1 cellular context compared by ENCODE assay signal in the genomic region with DNA sequence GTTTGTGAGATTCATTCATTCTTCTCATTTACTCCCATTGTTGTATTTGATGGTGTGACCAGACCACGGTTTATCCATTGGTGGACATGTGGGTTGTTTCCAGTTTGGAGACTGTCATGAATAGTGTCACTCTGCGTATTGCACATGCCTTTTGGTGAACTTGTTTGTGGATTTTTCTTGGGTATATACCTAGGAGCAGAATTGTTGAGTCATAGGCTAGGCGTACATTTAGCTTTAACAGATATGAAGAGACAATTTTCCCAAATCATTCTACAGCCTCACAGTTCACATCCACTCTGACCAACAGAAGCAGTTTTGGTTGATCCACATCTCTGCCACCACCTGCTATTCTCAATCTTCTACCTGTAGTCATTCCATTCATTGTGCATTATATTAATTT.
TF ChIP-seq lines count a peak whose summit lies in the region.

No MANE protein-coding gene starts in this region.

TF ChIP-seq in HepG2, 621 proteins besides CTCF, POLR2A, EP300 and RAD21 (continued from another document):
- TF ChIP-seq, protein P1, sequence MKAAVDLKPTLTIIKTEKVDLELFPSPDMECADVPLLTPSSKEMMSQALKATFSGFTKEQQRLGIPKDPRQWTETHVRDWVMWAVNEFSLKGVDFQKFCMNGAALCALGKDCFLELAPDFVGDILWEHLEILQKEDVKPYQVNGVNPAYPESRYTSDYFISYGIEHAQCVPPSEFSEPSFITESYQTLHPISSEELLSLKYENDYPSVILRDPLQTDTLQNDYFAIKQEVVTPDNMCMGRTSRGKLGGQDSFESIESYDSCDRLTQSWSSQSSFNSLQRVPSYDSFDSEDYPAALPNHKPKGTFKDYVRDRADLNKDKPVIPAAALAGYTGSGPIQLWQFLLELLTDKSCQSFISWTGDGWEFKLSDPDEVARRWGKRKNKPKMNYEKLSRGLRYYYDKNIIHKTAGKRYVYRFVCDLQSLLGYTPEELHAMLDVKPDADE (CRISPR knock-in tag; IDR thresholded peaks at IDR 0.05) = no peak
- TF ChIP-seq CENPT (CRISPR knock-in tag; IDR thresholded peaks at IDR 0.05; ENCODE audit: low read depth) (no peak), AHR (CRISPR knock-in tag; IDR thresholded peaks at IDR 0.05) (no peak), GATA4 (IDR thresholded peaks at IDR 0.05; ENCODE audit: borderline replicate concordance, low read depth) (no peak), BHLHE40 (IDR thresholded peaks at IDR 0.05; ENCODE audit: low read length) (no peak), ZBTB1 (CRISPR knock-in tag; IDR thresholded peaks at IDR 0.05; ENCODE audit: borderline replicate concordance) (no peak), ZFP37 (CRISPR knock-in tag; IDR thresholded peaks at IDR 0.05; ENCODE audit: borderline replicate concordance) (no peak), PHF21A (CRISPR knock-in tag; IDR thresholded peaks at IDR 0.05) (no peak)
- TF ChIP-seq, protein P2, sequence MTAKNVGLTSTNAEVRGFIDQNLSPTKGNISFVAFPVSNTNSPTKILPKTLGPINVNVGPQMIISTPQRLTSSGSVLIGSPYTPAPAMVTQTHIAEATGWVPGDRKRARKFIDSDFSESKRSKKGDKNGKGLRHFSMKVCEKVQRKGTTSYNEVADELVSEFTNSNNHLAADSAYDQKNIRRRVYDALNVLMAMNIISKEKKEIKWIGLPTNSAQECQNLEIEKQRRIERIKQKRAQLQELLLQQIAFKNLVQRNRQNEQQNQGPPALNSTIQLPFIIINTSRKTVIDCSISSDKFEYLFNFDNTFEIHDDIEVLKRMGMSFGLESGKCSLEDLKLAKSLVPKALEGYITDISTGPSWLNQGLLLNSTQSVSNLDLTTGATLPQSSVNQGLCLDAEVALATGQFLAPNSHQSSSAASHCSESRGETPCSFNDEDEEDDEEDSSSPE (CRISPR knock-in tag; IDR thresholded peaks at IDR 0.05) = no peak
- TF ChIP-seq, protein P3, sequence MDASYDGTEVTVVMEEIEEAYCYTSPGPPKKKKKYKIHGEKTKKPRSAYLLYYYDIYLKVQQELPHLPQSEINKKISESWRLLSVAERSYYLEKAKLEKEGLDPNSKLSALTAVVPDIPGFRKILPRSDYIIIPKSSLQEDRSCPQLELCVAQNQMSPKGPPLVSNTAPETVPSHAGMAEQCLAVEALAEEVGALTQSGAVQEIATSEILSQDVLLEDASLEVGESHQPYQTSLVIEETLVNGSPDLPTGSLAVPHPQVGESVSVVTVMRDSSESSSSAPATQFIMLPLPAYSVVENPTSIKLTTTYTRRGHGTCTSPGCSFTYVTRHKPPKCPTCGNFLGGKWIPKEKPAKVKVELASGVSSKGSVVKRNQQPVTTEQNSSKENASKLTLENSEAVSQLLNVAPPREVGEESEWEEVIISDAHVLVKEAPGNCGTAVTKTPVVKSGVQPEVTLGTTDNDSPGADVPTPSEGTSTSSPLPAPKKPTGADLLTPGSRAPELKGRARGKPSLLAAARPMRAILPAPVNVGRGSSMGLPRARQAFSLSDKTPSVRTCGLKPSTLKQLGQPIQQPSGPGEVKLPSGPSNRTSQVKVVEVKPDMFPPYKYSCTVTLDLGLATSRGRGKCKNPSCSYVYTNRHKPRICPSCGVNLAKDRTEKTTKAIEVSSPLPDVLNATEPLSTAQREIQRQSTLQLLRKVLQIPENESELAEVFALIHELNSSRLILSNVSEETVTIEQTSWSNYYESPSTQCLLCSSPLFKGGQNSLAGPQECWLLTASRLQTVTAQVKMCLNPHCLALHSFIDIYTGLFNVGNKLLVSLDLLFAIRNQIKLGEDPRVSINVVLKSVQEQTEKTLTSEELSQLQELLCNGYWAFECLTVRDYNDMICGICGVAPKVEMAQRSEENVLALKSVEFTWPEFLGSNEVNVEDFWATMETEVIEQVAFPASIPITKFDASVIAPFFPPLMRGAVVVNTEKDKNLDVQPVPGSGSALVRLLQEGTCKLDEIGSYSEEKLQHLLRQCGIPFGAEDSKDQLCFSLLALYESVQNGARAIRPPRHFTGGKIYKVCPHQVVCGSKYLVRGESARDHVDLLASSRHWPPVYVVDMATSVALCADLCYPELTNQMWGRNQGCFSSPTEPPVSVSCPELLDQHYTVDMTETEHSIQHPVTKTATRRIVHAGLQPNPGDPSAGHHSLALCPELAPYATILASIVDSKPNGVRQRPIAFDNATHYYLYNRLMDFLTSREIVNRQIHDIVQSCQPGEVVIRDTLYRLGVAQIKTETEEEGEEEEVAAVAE (CRISPR knock-in tag; IDR thresholded peaks at IDR 0.05; ENCODE audit: borderline replicate concordance) = no peak
